In genomic region chr22:20135846-20136602, GRCh38 we compare ENCODE assay signal across 1 cellular context.
TF ChIP-seq lines count a peak whose summit lies in the region.

No MANE protein-coding gene starts in this region.

TF ChIP-seq in HCT116, 20 proteins besides CTCF, POLR2A, EP300 and RAD21 (continued from another document):
- no peak for TF ChIP-seq REST (IDR thresholded peaks at IDR 0.05; ENCODE audit: low read depth)
- no peak for TF ChIP-seq MAX (IDR thresholded peaks at IDR 0.05)
- no peak for TF ChIP-seq YY1 (IDR thresholded peaks at IDR 0.05; ENCODE audit: extremely low read depth, insufficient replicate concordance, low read depth, low read length)
- no peak for TF ChIP-seq SRF (IDR thresholded peaks at IDR 0.05; ENCODE audit: low read depth)
- no peak for TF ChIP-seq ELF1 (IDR thresholded peaks at IDR 0.05; ENCODE audit: borderline replicate concordance, low read depth)
- TF ChIP-seq ZBTB33 (IDR thresholded peaks at IDR 0.05; ENCODE audit: extremely low read depth, insufficient replicate concordance, low read length), result no peak
- TF ChIP-seq ZFX (IDR thresholded peaks at IDR 0.05), result no peak
TF ChIP-seq in HCT116: peak in this region for 0.
